In the genomic region with DNA sequence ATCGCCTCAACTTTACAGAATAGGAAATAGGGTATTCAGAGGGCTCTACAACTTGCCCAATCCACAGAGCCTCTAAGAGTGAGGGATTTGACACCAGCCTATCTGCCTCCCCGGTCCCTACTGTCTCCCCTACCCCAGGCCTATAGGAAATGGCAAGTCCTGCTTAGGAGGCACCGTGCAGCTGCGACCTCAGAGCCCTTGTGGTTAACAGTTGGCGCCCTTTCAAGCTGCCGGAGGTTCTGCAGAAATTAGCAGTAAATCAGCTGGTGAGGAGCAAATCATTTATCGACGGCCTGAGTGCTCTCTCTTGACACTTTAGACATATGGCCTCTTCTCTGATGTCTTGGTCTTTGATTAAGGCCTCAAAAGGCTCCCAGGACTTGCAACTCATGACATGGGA, we compare ENCODE assay signal across 1 cellular context.
TF ChIP-seq lines count a peak whose summit lies in the region.

No MANE protein-coding gene starts in this region.

TF ChIP-seq in GM23338, 12 proteins besides CTCF, POLR2A, EP300 and RAD21 (continued from another document):
- TF ChIP-seq REST (IDR thresholded peaks at IDR 0.05; ENCODE audit: unreplicated experiment) (no peak), JUNB (IDR thresholded peaks at IDR 0.05; ENCODE audit: unreplicated experiment) (no peak), EZH2phosphoT487 (IDR thresholded peaks at IDR 0.05; ENCODE audit: unreplicated experiment) (no peak), STAT1 (IDR thresholded peaks at IDR 0.05; ENCODE audit: unreplicated experiment) (no peak), EZH2 (IDR thresholded peaks at IDR 0.05; ENCODE audit: low read depth, unreplicated experiment) (no peak), ETS1 (IDR thresholded peaks at IDR 0.05) (no peak), NANOG (IDR thresholded peaks at IDR 0.05; ENCODE audit: borderline replicate concordance) (no peak), POLR2AphosphoS5 (IDR thresholded peaks at IDR 0.05; ENCODE audit: low read depth) (no peak), CREB1 (CRISPR knock-in tag; IDR thresholded peaks at IDR 0.05; ENCODE audit: low read depth) (no peak), ZNF331 (CRISPR knock-in tag; IDR thresholded peaks at IDR 0.05; ENCODE audit: low read depth) (no peak), ZNF114 (CRISPR knock-in tag; IDR thresholded peaks at IDR 0.05) (no peak)
